ENCODE assay signal across 27 cellular contexts in genomic region chr1:227928811-227929375, GRCh38. TPM values are rescaled to one million over a fixed set of nuclear protein-coding genes. Genes with fewer than 3 reads are reported as not detected.
DNase-seq lines count a peak whose midpoint lies in the region; ATAC-seq, FAIRE-seq and TF ChIP-seq lines count a peak whose summit lies in the region.
"Had no signal": no experiment of that assay in that cellular context is flagged by ENCODE, and none has a peak within 500 bp of the region (broad histone marks: within the 10 kb centered on the region; RNA-seq: fewer than 3 reads in every experiment).

No MANE protein-coding gene starts in this region.

- H3K4me2 ChIP-seq in neuronal stem cell (ENCODE audit: insufficient read depth, low read length, poor library complexity, severe bottlenecking): no peak overlapping the region
- H3K4me2 ChIP-seq: SK-N-SH had no signal

- peaks cover 8% of the 10 kb centered on the region; the same call in 1 of the 2 replicates for H3K9me3 ChIP-seq in Panc1 (ENCODE audit: control insufficient read depth, insufficient read depth, low read depth, low read length)
- H3K9me3 ChIP-seq in kidney (ENCODE audit: control insufficient read depth in 1 of 2, low read length in 2 of 2): no peaks in the 10 kb centered on the region
- no peaks in the 10 kb centered on the region for H3K9me3 ChIP-seq in neuronal stem cell (replicated peaks in 1 of 2; ENCODE audit: control insufficient read depth in 2 of 2, insufficient read depth in 1 of 2, low read depth in 1 of 2, low read length in 2 of 2)
- H3K9me3 ChIP-seq in endodermal cell (ENCODE audit: control insufficient read depth, low read length): no peaks in the 10 kb centered on the region
- H3K9me3 ChIP-seq: Caco-2, SK-N-SH had no signal

- peaks cover 3% of the 10 kb centered on the region for H3K79me1 ChIP-seq in neuronal stem cell (ENCODE audit: low read depth, low read length)

- H3K4me3 ChIP-seq in Panc1 (ENCODE audit: low read depth in 2 of 2, low read length in 2 of 2) (no peak overlapping the region), kidney (ENCODE audit: low read length in 2 of 2) (no peak overlapping the region), neuronal stem cell (ENCODE audit: low read length in 2 of 2) (no peak overlapping the region), endodermal cell (ENCODE audit: low read length) (no peak overlapping the region)
- H3K4me3 ChIP-seq: GM12878, MG63 had no signal

- peaks cover 19% of the 10 kb centered on the region for H3K4me1 ChIP-seq in Panc1 (ENCODE audit: control insufficient read depth, insufficient read depth, low read length)
- H3K4me1 ChIP-seq in kidney (ENCODE audit: control insufficient read depth in 1 of 2, insufficient read depth in 1 of 2, low read depth in 1 of 2, low read length in 2 of 2): no peaks in the 10 kb centered on the region
- peaks cover 0 to 8% of the 10 kb centered on the region in 2 donors for H3K4me1 ChIP-seq in neuronal stem cell (ENCODE audit: control insufficient read depth in 2 of 2, insufficient read depth in 1 of 2, low read depth in 1 of 2, low read length in 2 of 2)
- H3K4me1 ChIP-seq in endodermal cell (ENCODE audit: control insufficient read depth, insufficient read depth, low read length): no peaks in the 10 kb centered on the region
- H3K4me1 ChIP-seq: Caco-2 had no signal

- H3K27ac ChIP-seq in Panc1 (ENCODE audit: low read length) (peak overlapping the region; percentile 54), kidney (ENCODE audit: low read depth in 2 of 2, low read length in 2 of 2) (no peak overlapping the region), neuronal stem cell (replicated peaks; ENCODE audit: low read length) (no peak overlapping the region), endodermal cell (ENCODE audit: low read depth, low read length) (no peak overlapping the region)
- H3K27ac ChIP-seq: 22Rv1, C4-2B had no signal

- TF ChIP-seq CTCF in Panc1 (IDR thresholded peaks at IDR 0.05) (no peak), kidney (IDR thresholded peaks at IDR 0.05; ENCODE audit: borderline replicate concordance, extremely low read depth, insufficient read depth) (no peak), endodermal cell (conservative IDR thresholded peaks at IDR 0.05) (no peak)

- ATAC-seq in Panc1: no peak
- no peak for ATAC-seq in GM18909 (IDR thresholded peaks at IDR 0.05; ENCODE audit: poor library complexity, unreplicated experiment)
- ATAC-seq: CD8-positive, alpha-beta T cell; GM12878 had no signal

- H3K36me3 ChIP-seq in Panc1 (ENCODE audit: control insufficient read depth, insufficient read depth, low read length) (no peaks in the 10 kb centered on the region), kidney (ENCODE audit: control insufficient read depth in 1 of 2, insufficient read depth in 2 of 2, low read length in 2 of 2) (no peaks in the 10 kb centered on the region), neuronal stem cell (replicated peaks in 1 of 2; ENCODE audit: control insufficient read depth in 2 of 2, insufficient read depth in 2 of 2, low read length in 2 of 2) (no peaks in the 10 kb centered on the region), endodermal cell (ENCODE audit: control insufficient read depth, insufficient read depth, low read length) (no peaks in the 10 kb centered on the region)

- H3K14ac ChIP-seq in neuronal stem cell (ENCODE audit: low read length): no peak overlapping the region

- no peak overlapping the region for H2BK15ac ChIP-seq in neuronal stem cell (ENCODE audit: low read length)

- no CpG with 5 or more reads among the region's 12 CpGs for WGBS in neuronal stem cell (ENCODE audit: extremely low coverage in 2 of 2, insufficient read length in 2 of 2, insufficient replicate concordance in 1 of 2), 2 donors
- WGBS in endodermal cell (ENCODE audit: insufficient coverage in 1 of 2, insufficient read length in 1 of 2), 2 experiments: 88 to 93% methylated on average over 5 to 12 of the region's 12 CpGs

- H3K36me3 Mint-ChIP-seq in endodermal cell (ENCODE audit: low read depth): no peaks in the 10 kb centered on the region
- H3K36me3 Mint-ChIP-seq: CD8-positive, alpha-beta T cell had no signal

- no peak overlapping the region for H4K8ac ChIP-seq in neuronal stem cell (ENCODE audit: low read depth, low read length)

- no peak overlapping the region for H3K18ac ChIP-seq in neuronal stem cell (ENCODE audit: low read length)

- no peak overlapping the region for H4K91ac ChIP-seq in neuronal stem cell (ENCODE audit: low read depth, low read length, poor library complexity)

- FAIRE-seq in kidney (lab: Jason Lieb, UNC): no peak
- FAIRE-seq: GM12878, H1, HTR-8/SVneo had no signal

- no peak overlapping the region for H3K27ac Mint-ChIP-seq in endodermal cell
- H3K27ac Mint-ChIP-seq: B cell; CD8-positive, alpha-beta T cell had no signal

- H2AFZ ChIP-seq in neuronal stem cell (ENCODE audit: low read length): peak overlapping the region; percentile 29

- POLR2A ChIA-PET in Panc1 (lab: Charles Lee): no interaction called here

- in situ Hi-C loops in Panc1 (cut with HindIII; ENCODE audit: low pct_unique_long_range_greater_than_20kb, low sequenced_read_pairs): no loop called here

- no TSS peak for BruUV-seq in Panc1 (replicated peaks; lab: Mats Ljungman, UMichigan)

- H3K9ac ChIP-seq in kidney (ENCODE audit: low read length in 2 of 2) (no peak overlapping the region), neuronal stem cell (ENCODE audit: low read depth, low read length, poor library complexity) (no peak overlapping the region), endodermal cell (ENCODE audit: extremely low read depth, low read length, poor library complexity, severe bottlenecking) (no peak overlapping the region)
- H3K9ac ChIP-seq: SK-N-SH had no signal

- no peaks in the 10 kb centered on the region for H3K27me3 ChIP-seq in Panc1 (ENCODE audit: control insufficient read depth, insufficient read depth, low read length)
- peaks cover 0 to 2% (median 0%) of the 10 kb centered on the region in 3 experiments for H3K27me3 ChIP-seq in neuronal stem cell (ENCODE audit: control insufficient read depth in 3 of 3, insufficient read depth in 3 of 3, low read depth in 1 of 3, low read length in 3 of 3)
- H3K27me3 ChIP-seq in endodermal cell (ENCODE audit: control insufficient read depth, insufficient read depth, low read length, poor library complexity, severe bottlenecking): no peaks in the 10 kb centered on the region
- H3K27me3 ChIP-seq: MG63 had no signal

- no peaks in the 10 kb centered on the region for H3K4me1 Mint-ChIP-seq in endodermal cell
- H3K4me1 Mint-ChIP-seq: B cell had no signal

- H2BK120ac ChIP-seq in neuronal stem cell (ENCODE audit: low read depth, low read length): no peak overlapping the region

- H3K9me3 Mint-ChIP-seq in endodermal cell: no peaks in the 10 kb centered on the region
- H3K9me3 Mint-ChIP-seq: CD8-positive, alpha-beta T cell had no signal

- no peak overlapping the region for H3K4ac ChIP-seq in neuronal stem cell (ENCODE audit: low read length)

- no peak overlapping the region for H2BK12ac ChIP-seq in neuronal stem cell (ENCODE audit: low read length)

- H3K23ac ChIP-seq in neuronal stem cell (ENCODE audit: low read depth, low read length, poor library complexity): no peak overlapping the region

- DNase-seq in NCI-H82 (lab: John Stamatoyannopoulos, UW) (peak; percentile 32), NCI-H82 treated with DMSO at 0.1 percent for 48 hours (lab: John Stamatoyannopoulos, UW; ENCODE audit: unreplicated experiment) (no peak), Panc1 (ENCODE audit: low read depth, low spot score) (no peak), kidney (peak; percentile 29), neuronal stem cell (ENCODE audit: low spot score) (no peak), endodermal cell (no peak), islet precursor cell (no peak)
- DNase-seq: Caco-2; CD8-positive, alpha-beta T cell; DMS79; EL; GDM1; KBM-7; MG63; NCI-H1105 treated with DMSO at 0.1 percent for 48 hours; NCI-H146; NCI-H2029; NCI-H446 treated with DMSO at 0.1 percent for 48 hours; NCI-H526; SK-N-SH had no signal

- H3K4me3 Mint-ChIP-seq in endodermal cell: no peak overlapping the region
- H3K4me3 Mint-ChIP-seq: B cell; CD8-positive, alpha-beta T cell had no signal

- intact Hi-C loops in Panc1 (cut with micrococcal nuclease; ENCODE audit: unreplicated experiment) (no loop called here), kidney (cut with DNase I) (no loop called here)

- CTCF ChIA-PET in Panc1 (lab: Charles Lee): no interaction called here

- no peaks in the 10 kb centered on the region for H3K27me3 Mint-ChIP-seq in endodermal cell (ENCODE audit: insufficient read depth)
- H3K27me3 Mint-ChIP-seq: B cell had no signal

- H2AK5ac ChIP-seq in neuronal stem cell (ENCODE audit: low read depth, low read length): no peak overlapping the region

- no peak overlapping the region for H2BK5ac ChIP-seq in neuronal stem cell (ENCODE audit: low read length)

RNA-seq across cellular contexts. Expression of gene WNT9A, which starts 18.8 kb away (rescaled TPM):
- total RNA-seq in Panc1 (2021; ENCODE audit: unreplicated experiment) (26.5 TPM), kidney (3.1 TPM), endodermal cell (1 to 10 TPM; 1.2 to 1.7 TPM)
- polyA plus RNA-seq in Panc1 (2012; ENCODE audit: insufficient read length): 46.9 TPM
- polyA plus RNA-seq in kidney (ENCODE audit: insufficient read depth, low read depth, low replicate concordance): 0.58 TPM
- polyA plus RNA-seq in neuronal stem cell (2013, experiment 1 of 2): 0.61 TPM
- 0.69 TPM for polyA plus RNA-seq in neuronal stem cell (2013, experiment 2 of 2)
- polyA plus RNA-seq in endodermal cell (2013, experiment 1 of 2): 4.7 TPM
- polyA plus RNA-seq in endodermal cell (2013, experiment 2 of 2): 5.5 TPM
- total RNA-seq: B cell; CD8-positive, alpha-beta T cell; GM12878 had no signal
- polyA plus RNA-seq: GM12878 had no signal

Comparison
In these comparisons a context has a peak if more than half of its experiments do, and no peak if none do; other contexts are left out.
1. DNase-seq: peak in NCI-H82 (single experiment) and kidney (single experiment); none in NCI-H82 treated with DMSO at 0.1 percent for 48 hours (single experiment), Panc1 (single experiment), neuronal stem cell (single experiment), endodermal cell (single experiment) and islet precursor cell (single experiment).